In the genomic region with DNA sequence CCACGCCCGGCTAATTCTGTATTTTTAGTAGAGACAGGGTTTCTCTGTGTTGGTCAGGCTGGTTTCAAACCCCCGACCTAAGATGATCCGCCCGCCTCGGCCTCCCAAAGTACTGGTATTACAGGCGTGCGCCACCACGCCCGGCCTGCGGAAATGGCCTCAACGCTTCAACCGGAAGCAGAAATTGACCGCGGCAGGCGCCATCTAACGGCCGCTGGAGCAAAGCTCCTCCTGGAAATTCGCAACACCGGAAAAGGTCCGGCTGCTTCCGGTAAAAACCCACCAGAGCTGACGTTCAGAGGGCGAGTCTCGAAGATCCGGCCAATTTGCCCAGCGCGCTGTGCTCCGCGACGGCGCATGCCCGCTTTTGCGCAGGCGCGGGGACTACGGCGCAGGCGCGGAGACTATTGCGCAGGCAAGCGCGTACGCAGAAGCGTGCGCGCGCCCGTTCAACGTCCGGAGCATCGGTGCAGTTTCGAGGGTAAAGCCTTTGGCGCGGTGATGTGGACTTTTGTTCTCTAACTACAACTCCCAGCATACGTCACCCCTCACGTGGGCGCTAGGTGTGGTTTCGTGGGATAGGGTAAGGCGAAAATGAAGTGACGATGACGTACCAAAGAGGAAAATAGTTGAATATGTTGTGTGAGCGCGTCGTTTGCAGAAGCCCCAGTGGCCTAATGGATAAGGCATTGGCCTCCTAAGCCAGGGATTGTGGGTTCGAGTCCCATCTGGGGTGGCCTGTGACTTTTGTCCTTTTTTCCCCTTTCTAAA, we compare ENCODE assay signal across 1 cellular context.
TF ChIP-seq lines count a peak whose summit lies in the region.

No MANE protein-coding gene starts in this region.

TF ChIP-seq in HepG2, 621 proteins besides CTCF, POLR2A, EP300 and RAD21 (continued from another document and continues in another):
- TF ChIP-seq ZNF430 (CRISPR knock-in tag; IDR thresholded peaks at IDR 0.05) (no peak; the same call in 1 of the 2 replicates), ZNF550 (CRISPR knock-in tag; IDR thresholded peaks at IDR 0.05; ENCODE audit: borderline replicate concordance) (no peak), DNMT1 (CRISPR knock-in tag; IDR thresholded peaks at IDR 0.05) (no peak), ISX (CRISPR knock-in tag; conservative IDR thresholded peaks at IDR 0.05) (peak; percentile 54; the same call in 1 of the 2 replicates), SUZ12 (IDR thresholded peaks at IDR 0.05; ENCODE audit: low read depth, low read length) (peak; percentile 24; the same call in 1 of the 2 replicates), BORCS8-MEF2B (CRISPR knock-in tag; IDR thresholded peaks at IDR 0.05) (peak; percentile 77; the same call in 1 of the 2 replicates), ZNF703 (CRISPR knock-in tag; IDR thresholded peaks at IDR 0.05; ENCODE audit: borderline replicate concordance) (no peak), ZEB1 (IDR thresholded peaks at IDR 0.05; ENCODE audit: insufficient replicate concordance, low read depth) (peak; percentile 89), ATF7-NPFF (CRISPR knock-in tag; IDR thresholded peaks at IDR 0.05; ENCODE audit: low read depth) (peak; percentile 85), ZNF558 (CRISPR knock-in tag; IDR thresholded peaks at IDR 0.05; ENCODE audit: borderline replicate concordance) (no peak), RBM22 (optimal IDR thresholded peaks at IDR 0.05; ENCODE audit: low read length) (peak; percentile 99), KDM4B (CRISPR knock-in tag; IDR thresholded peaks at IDR 0.05) (peak; percentile 76; the same call in 1 of the 2 replicates), SP2 (CRISPR knock-in tag; IDR thresholded peaks at IDR 0.05) (peak; percentile 65; the same call in 1 of the 2 replicates), SKI (IDR thresholded peaks at IDR 0.05; ENCODE audit: partially characterized antibody) (no peak), ARID2 (CRISPR knock-in tag; IDR thresholded peaks at IDR 0.05; ENCODE audit: borderline replicate concordance) (peak; percentile 73; the same call in 1 of the 2 replicates), TOE1 (CRISPR knock-in tag; IDR thresholded peaks at IDR 0.05) (peak; percentile 86; the same call in 1 of the 2 replicates), HMG20A (CRISPR knock-in tag; IDR thresholded peaks at IDR 0.05; ENCODE audit: borderline replicate concordance) (no peak), GTF2F1 (IDR thresholded peaks at IDR 0.05; ENCODE audit: low read length) (no peak), HNRNPLL (IDR thresholded peaks at IDR 0.05; ENCODE audit: low read depth, low read length, poor library complexity, severe bottlenecking) (peak; percentile 98), TEAD3 (CRISPR knock-in tag; optimal IDR thresholded peaks at IDR 0.05; ENCODE audit: borderline replicate concordance) (peak; percentile 70), AHR (CRISPR knock-in tag; IDR thresholded peaks at IDR 0.05) (0 out of 2 replicates have a peak, but pooled peaks have one; percentile 30), ZNF567 (CRISPR knock-in tag; IDR thresholded peaks at IDR 0.05; ENCODE audit: borderline replicate concordance) (0 out of 2 replicates have a peak, but pooled peaks have one; percentile 77), MED1 (CRISPR knock-in tag; IDR thresholded peaks at IDR 0.05) (peak; percentile 66), ZSCAN21 (CRISPR knock-in tag; IDR thresholded peaks at IDR 0.05; ENCODE audit: borderline replicate concordance) (0 out of 2 replicates have a peak, but pooled peaks have one; percentile 11), SSRP1 (CRISPR knock-in tag; IDR thresholded peaks at IDR 0.05) (peak; percentile 86), ZMYM3 (CRISPR knock-in tag; IDR thresholded peaks at IDR 0.05) (peak; percentile 98), NRL (CRISPR knock-in tag; IDR thresholded peaks at IDR 0.05; ENCODE audit: borderline replicate concordance) (peak; percentile 82; the same call in 1 of the 2 replicates), SOX13 (IDR thresholded peaks at IDR 0.05) (peak; percentile 17; the same call in 1 of the 2 replicates), SOX13 (CRISPR knock-in tag; conservative IDR thresholded peaks at IDR 0.05 in 1 of 2, IDR thresholded peaks at IDR 0.05 in 1 of 2) (peak in 1 of 2 experiments; percentile 39; a peak in 1 of 4 replicates), ZNF746 (CRISPR knock-in tag; IDR thresholded peaks at IDR 0.05) (0 out of 2 replicates have a peak, but pooled peaks have one; percentile 40), JUND (CRISPR knock-in tag; IDR thresholded peaks at IDR 0.05) (peak; percentile 85)
- TF ChIP-seq, protein P1, sequence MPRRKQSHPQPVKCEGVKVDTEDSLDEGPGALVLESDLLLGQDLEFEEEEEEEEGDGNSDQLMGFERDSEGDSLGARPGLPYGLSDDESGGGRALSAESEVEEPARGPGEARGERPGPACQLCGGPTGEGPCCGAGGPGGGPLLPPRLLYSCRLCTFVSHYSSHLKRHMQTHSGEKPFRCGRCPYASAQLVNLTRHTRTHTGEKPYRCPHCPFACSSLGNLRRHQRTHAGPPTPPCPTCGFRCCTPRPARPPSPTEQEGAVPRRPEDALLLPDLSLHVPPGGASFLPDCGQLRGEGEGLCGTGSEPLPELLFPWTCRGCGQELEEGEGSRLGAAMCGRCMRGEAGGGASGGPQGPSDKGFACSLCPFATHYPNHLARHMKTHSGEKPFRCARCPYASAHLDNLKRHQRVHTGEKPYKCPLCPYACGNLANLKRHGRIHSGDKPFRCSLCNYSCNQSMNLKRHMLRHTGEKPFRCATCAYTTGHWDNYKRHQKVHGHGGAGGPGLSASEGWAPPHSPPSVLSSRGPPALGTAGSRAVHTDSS (CRISPR knock-in tag; conservative IDR thresholded peaks at IDR 0.05): no peak
- TF ChIP-seq, protein P2, sequence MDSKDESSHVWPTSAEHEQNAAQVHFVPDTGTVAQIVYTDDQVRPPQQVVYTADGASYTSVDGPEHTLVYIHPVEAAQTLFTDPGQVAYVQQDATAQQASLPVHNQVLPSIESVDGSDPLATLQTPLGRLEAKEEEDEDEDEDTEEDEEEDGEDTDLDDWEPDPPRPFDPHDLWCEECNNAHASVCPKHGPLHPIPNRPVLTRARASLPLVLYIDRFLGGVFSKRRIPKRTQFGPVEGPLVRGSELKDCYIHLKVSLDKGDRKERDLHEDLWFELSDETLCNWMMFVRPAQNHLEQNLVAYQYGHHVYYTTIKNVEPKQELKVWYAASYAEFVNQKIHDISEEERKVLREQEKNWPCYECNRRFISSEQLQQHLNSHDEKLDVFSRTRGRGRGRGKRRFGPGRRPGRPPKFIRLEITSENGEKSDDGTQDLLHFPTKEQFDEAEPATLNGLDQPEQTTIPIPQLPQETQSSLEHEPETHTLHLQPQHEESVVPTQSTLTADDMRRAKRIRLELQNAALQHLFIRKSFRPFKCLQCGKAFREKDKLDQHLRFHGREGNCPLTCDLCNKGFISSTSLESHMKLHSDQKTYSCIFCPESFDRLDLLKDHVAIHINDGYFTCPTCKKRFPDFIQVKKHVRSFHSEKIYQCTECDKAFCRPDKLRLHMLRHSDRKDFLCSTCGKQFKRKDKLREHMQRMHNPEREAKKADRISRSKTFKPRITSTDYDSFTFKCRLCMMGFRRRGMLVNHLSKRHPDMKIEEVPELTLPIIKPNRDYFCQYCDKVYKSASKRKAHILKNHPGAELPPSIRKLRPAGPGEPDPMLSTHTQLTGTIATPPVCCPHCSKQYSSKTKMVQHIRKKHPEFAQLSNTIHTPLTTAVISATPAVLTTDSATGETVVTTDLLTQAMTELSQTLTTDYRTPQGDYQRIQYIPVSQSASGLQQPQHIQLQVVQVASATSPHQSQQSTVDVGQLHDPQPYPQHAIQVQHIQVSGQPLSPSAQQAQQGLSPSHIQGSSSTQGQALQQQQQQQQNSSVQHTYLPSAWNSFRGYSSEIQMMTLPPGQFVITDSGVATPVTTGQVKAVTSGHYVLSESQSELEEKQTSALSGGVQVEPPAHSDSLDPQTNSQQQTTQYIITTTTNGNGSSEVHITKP (CRISPR knock-in tag; IDR thresholded peaks at IDR 0.05; ENCODE audit: low read depth): no peak
- TF ChIP-seq, protein P3, sequence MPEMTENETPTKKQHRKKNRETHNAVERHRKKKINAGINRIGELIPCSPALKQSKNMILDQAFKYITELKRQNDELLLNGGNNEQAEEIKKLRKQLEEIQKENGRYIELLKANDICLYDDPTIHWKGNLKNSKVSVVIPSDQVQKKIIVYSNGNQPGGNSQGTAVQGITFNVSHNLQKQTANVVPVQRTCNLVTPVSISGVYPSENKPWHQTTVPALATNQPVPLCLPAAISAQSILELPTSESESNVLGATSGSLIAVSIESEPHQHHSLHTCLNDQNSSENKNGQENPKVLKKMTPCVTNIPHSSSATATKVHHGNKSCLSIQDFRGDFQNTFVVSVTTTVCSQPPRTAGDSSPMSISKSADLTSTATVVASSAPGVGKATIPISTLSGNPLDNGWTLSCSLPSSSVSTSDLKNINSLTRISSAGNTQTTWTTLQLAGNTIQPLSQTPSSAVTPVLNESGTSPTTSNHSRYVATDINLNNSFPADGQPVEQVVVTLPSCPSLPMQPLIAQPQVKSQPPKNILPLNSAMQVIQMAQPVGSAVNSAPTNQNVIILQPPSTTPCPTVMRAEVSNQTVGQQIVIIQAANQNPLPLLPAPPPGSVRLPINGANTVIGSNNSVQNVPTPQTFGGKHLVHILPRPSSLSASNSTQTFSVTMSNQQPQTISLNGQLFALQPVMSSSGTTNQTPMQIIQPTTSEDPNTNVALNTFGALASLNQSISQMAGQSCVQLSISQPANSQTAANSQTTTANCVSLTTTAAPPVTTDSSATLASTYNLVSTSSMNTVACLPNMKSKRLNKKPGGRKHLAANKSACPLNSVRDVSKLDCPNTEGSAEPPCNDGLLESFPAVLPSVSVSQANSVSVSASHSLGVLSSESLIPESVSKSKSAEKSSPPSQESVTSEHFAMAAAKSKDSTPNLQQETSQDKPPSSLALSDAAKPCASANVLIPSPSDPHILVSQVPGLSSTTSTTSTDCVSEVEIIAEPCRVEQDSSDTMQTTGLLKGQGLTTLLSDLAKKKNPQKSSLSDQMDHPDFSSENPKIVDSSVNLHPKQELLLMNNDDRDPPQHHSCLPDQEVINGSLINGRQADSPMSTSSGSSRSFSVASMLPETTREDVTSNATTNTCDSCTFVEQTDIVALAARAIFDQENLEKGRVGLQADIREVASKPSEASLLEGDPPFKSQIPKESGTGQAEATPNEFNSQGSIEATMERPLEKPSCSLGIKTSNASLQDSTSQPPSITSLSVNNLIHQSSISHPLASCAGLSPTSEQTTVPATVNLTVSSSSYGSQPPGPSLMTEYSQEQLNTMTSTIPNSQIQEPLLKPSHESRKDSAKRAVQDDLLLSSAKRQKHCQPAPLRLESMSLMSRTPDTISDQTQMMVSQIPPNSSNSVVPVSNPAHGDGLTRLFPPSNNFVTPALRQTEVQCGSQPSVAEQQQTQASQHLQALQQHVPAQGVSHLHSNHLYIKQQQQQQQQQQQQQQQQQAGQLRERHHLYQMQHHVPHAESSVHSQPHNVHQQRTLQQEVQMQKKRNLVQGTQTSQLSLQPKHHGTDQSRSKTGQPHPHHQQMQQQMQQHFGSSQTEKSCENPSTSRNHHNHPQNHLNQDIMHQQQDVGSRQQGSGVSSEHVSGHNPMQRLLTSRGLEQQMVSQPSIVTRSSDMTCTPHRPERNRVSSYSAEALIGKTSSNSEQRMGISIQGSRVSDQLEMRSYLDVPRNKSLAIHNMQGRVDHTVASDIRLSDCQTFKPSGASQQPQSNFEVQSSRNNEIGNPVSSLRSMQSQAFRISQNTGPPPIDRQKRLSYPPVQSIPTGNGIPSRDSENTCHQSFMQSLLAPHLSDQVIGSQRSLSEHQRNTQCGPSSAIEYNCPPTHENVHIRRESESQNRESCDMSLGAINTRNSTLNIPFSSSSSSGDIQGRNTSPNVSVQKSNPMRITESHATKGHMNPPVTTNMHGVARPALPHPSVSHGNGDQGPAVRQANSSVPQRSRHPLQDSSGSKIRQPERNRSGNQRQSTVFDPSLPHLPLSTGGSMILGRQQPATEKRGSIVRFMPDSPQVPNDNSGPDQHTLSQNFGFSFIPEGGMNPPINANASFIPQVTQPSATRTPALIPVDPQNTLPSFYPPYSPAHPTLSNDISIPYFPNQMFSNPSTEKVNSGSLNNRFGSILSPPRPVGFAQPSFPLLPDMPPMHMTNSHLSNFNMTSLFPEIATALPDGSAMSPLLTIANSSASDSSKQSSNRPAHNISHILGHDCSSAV (CRISPR knock-in tag; IDR thresholded peaks at IDR 0.05; ENCODE audit: borderline replicate concordance): no peak
- TF ChIP-seq, protein P4, sequence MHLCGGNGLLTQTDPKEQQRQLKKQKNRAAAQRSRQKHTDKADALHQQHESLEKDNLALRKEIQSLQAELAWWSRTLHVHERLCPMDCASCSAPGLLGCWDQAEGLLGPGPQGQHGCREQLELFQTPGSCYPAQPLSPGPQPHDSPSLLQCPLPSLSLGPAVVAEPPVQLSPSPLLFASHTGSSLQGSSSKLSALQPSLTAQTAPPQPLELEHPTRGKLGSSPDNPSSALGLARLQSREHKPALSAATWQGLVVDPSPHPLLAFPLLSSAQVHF (CRISPR knock-in tag; IDR thresholded peaks at IDR 0.05): peak; percentile 83; the same call in 1 of the 2 replicates
- TF ChIP-seq, protein P5, sequence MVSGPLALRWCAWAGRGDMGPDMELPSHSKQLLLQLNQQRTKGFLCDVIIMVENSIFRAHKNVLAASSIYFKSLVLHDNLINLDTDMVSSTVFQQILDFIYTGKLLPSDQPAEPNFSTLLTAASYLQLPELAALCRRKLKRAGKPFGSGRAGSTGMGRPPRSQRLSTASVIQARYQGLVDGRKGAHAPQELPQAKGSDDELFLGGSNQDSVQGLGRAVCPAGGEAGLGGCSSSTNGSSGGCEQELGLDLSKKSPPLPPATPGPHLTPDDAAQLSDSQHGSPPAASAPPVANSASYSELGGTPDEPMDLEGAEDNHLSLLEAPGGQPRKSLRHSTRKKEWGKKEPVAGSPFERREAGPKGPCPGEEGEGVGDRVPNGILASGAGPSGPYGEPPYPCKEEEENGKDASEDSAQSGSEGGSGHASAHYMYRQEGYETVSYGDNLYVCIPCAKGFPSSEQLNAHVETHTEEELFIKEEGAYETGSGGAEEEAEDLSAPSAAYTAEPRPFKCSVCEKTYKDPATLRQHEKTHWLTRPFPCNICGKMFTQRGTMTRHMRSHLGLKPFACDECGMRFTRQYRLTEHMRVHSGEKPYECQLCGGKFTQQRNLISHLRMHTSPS (CRISPR knock-in tag; IDR thresholded peaks at IDR 0.05; ENCODE audit: low read depth): 0 out of 2 replicates have a peak, but pooled peaks have one; percentile 40
- TF ChIP-seq, protein P6, sequence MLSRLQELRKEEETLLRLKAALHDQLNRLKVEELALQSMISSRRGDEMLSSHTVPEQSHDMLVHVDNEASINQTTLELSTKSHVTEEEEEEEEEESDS (CRISPR knock-in tag; IDR thresholded peaks at IDR 0.05; ENCODE audit: borderline replicate concordance): 0 out of 2 replicates have a peak, but pooled peaks have one; percentile 43
- TF ChIP-seq, protein P7, sequence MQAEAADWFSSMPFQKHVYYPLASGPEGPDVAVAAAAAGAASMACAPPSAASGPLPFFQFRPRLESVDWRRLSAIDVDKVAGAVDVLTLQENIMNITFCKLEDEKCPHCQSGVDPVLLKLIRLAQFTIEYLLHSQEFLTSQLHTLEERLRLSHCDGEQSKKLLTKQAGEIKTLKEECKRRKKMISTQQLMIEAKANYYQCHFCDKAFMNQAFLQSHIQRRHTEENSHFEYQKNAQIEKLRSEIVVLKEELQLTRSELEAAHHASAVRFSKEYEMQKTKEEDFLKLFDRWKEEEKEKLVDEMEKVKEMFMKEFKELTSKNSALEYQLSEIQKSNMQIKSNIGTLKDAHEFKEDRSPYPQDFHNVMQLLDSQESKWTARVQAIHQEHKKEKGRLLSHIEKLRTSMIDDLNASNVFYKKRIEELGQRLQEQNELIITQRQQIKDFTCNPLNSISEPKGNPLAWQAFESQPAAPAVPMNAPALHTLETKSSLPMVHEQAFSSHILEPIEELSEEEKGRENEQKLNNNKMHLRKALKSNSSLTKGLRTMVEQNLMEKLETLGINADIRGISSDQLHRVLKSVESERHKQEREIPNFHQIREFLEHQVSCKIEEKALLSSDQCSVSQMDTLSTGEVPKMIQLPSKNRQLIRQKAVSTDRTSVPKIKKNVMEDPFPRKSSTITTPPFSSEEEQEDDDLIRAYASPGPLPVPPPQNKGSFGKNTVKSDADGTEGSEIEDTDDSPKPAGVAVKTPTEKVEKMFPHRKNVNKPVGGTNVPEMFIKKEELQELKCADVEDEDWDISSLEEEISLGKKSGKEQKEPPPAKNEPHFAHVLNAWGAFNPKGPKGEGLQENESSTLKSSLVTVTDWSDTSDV (CRISPR knock-in tag; IDR thresholded peaks at IDR 0.05): 0 out of 2 replicates have a peak, but pooled peaks have one; percentile 82
